27 cellular contexts compared by ENCODE assay signal in the genomic region with DNA sequence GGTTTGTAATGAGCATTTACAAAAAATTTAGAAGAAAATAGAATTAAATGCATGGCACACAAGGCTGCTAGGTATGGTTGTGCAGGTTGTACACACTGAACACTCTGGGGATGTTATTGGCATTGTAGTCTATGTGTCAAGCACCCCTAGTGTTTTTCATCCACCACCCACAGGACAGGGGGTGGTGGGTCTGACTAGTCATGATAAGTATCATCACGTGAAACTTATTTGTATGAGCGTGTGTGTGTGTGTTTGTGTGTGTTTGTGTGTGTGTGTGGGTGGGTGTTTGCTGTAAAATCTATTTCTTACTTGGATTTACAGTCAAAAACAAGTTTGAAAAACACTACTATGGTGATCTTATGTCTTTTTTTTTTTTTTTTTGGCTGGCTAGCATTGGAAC.
DNase-seq lines count a peak whose midpoint lies in the region; ATAC-seq and FAIRE-seq lines count a peak whose summit lies in the region.
"Had no signal": no experiment of that assay in that cellular context is flagged by ENCODE, and none has a peak within 500 bp of the region (broad histone marks: within the 10 kb centered on the region; RNA-seq: fewer than 3 reads in every experiment).

No MANE protein-coding gene starts in this region.

- peak; percentile 16 to 35 for DNase-seq in activated T-cell treated with anti-CD3 and anti-CD28 coated beads, Interleukin-2, amount 50 U/mL, for 72 hours
- no peak for DNase-seq in activated T-cell treated with anti-CD3 and anti-CD28 coated beads, Interleukin-2, amount 50 U/mL, for 1 hour
- DNase-seq in Karpas-422 (peak; percentile 45), amniotic stem cell (lab: John Stamatoyannopoulos, UW) (no peak), GM23248 (no peak), GM19239 (ENCODE audit: insufficient read length, low spot score) (no peak)
- DNase-seq in stimulated activated effector memory CD8-positive, alpha-beta T cell treated with anti-CD3 and anti-CD28 coated beads, Interleukin-12 subunit alpha, Interleukin-12 subunit beta, amount 100 ng/mL, for 72 hours (ENCODE audit: low spot score in 2 of 2) = no peak
- DNase-seq: activated effector memory CD4-positive, alpha-beta T cell treated with anti-CD3 and anti-CD28 coated beads, Interleukin-2, amount 50 U/mL, for 16 hours; EL; gastrocnemius medialis; HCEC 1CT; NCI-H1694; NCI-H2171; NCI-H526; retina; SJCRH30; testis had no signal

- in situ Hi-C loops in GM23248 (cut with MboI) = no loop called here

- H3K9ac ChIP-seq in Karpas-422 (ENCODE audit: low read length) (peak overlapping the region; percentile 70; the same call in 1 of the 2 replicates), GM23248 (no peak overlapping the region)
- H3K9ac ChIP-seq: BLaER1 treated with 17β-estradiol and CSF1 and Interleukin-3, amounts not matched to agents 10 nM and 100 nM had no signal

- ATAC-seq in activated T-cell treated with anti-CD3 and anti-CD28 coated beads, Interleukin-2, amount 50 U/mL, for 72 hours (replicated peaks in 1 of 2) = peak; percentile 76 to 77
- ATAC-seq in activated T-helper 17 cell treated with anti-CD3 and anti-CD28 coated beads, Interleukin-2, amount 50 U/mL, for 72 hours (replicated peaks) = peak; percentile 50
- ATAC-seq in stimulated activated effector memory CD8-positive, alpha-beta T cell treated with anti-CD3 and anti-CD28 coated beads, Interleukin-12 subunit alpha, Interleukin-12 subunit beta, amount 100 ng/mL, for 72 hours = peak; percentile 81
- ATAC-seq: gastrocnemius medialis, left lobe of liver had no signal

- peaks cover 5% of the 10 kb centered on the region for H3K27me3 Mint-ChIP-seq in activated T-cell treated with anti-CD3 and anti-CD28 coated beads, Interleukin-2, amount 50 U/mL, for 72 hours (ENCODE audit: low read depth)
- H3K27me3 Mint-ChIP-seq in activated T-helper 17 cell treated with anti-CD3 and anti-CD28 coated beads, Interleukin-2, amount 50 U/mL, for 72 hours = no peaks in the 10 kb centered on the region

- H3K4me2 ChIP-seq in Karpas-422 (ENCODE audit: low read depth, low read length, poor library complexity, severe bottlenecking) = no peak overlapping the region
- no peak overlapping the region for H3K4me2 ChIP-seq in GM23248 (ENCODE audit: unreplicated experiment)
- H3K4me2 ChIP-seq: hepatocyte had no signal

- H4K20me1 ChIP-seq in Karpas-422 (ENCODE audit: insufficient read depth, low read depth, low read length) = no peaks in the 10 kb centered on the region
- no peaks in the 10 kb centered on the region for H4K20me1 ChIP-seq in GM23248 (ENCODE audit: insufficient read depth)
- H4K20me1 ChIP-seq: BLaER1 treated with 17β-estradiol and CSF1 and Interleukin-3, amounts not matched to agents 10 nM and 100 nM had no signal

- H3K4me1 ChIP-seq in Karpas-422 (ENCODE audit: low read length) = peaks cover 85% of the 10 kb centered on the region
- H3K4me1 ChIP-seq in GM23248 (ENCODE audit: insufficient read depth) = peaks cover 9% of the 10 kb centered on the region
- H3K4me1 ChIP-seq: gastrocnemius medialis, testis, vagina had no signal

- no peaks in the 10 kb centered on the region for H3K36me3 ChIP-seq in Karpas-422 (ENCODE audit: insufficient read depth, low read length)
- H3K36me3 ChIP-seq in GM23248 (ENCODE audit: low read depth) = no peaks in the 10 kb centered on the region
- H3K36me3 ChIP-seq: BLaER1 treated with 17β-estradiol and CSF1 and Interleukin-3, amounts not matched to agents 10 nM and 100 nM; cardiac muscle cell; gastrocnemius medialis; SJCRH30; vagina had no signal

- no peak overlapping the region for H3K4me3 ChIP-seq in Karpas-422 (ENCODE audit: low read length)
- H3K4me3 ChIP-seq in GM23248 = no peak overlapping the region
- H3K4me3 ChIP-seq: BLaER1 treated with 17β-estradiol and CSF1 and Interleukin-3, amounts not matched to agents 10 nM and 100 nM; cardiac muscle cell; gastrocnemius medialis; hepatocyte; SJCRH30; testis; vagina had no signal

- FAIRE-seq in GM19239 (lab: Jason Lieb, UNC) = no peak
- FAIRE-seq: D721Med, endometrium had no signal

- no peaks in the 10 kb centered on the region for H3F3A ChIP-seq in GM23248 (ENCODE audit: insufficient read depth)

- no peaks in the 10 kb centered on the region for H3K79me2 ChIP-seq in Karpas-422 (ENCODE audit: low read length)
- no peaks in the 10 kb centered on the region for H3K79me2 ChIP-seq in GM23248 (ENCODE audit: insufficient read depth)
- H3K79me2 ChIP-seq: hepatocyte had no signal

- H3K9me2 ChIP-seq in Karpas-422 (replicated peaks; ENCODE audit: insufficient read depth, low read length) (no peaks in the 10 kb centered on the region), GM23248 (ENCODE audit: insufficient read depth) (no peaks in the 10 kb centered on the region)

- H3K9me3 ChIP-seq in Karpas-422 (ENCODE audit: low read length) (no peaks in the 10 kb centered on the region), GM23248 (ENCODE audit: low read depth) (no peaks in the 10 kb centered on the region)
- H3K9me3 ChIP-seq: BLaER1 treated with 17β-estradiol and CSF1 and Interleukin-3, amounts not matched to agents 10 nM and 100 nM; gastrocnemius medialis; SJCRH30; testis; vagina had no signal

- H3K27ac ChIP-seq in Karpas-422 (ENCODE audit: low read length) = peak overlapping the region; percentile 98
- no peak overlapping the region for H3K27ac ChIP-seq in GM23248
- H3K27ac ChIP-seq: BLaER1 treated with 17β-estradiol and CSF1 and Interleukin-3, amounts not matched to agents 10 nM and 100 nM; cardiac muscle cell; gastrocnemius medialis; hepatocyte; SJCRH30; testis; vagina; VCaP had no signal

- H3K27ac Mint-ChIP-seq in activated T-cell treated with anti-CD3 and anti-CD28 coated beads, Interleukin-2, amount 50 U/mL, for 72 hours = no peak overlapping the region
- H3K27ac Mint-ChIP-seq in activated T-helper 17 cell treated with anti-CD3 and anti-CD28 coated beads, Interleukin-2, amount 50 U/mL, for 72 hours = no peak overlapping the region
- H3K27ac Mint-ChIP-seq in stimulated activated effector memory CD8-positive, alpha-beta T cell treated with anti-CD3 and anti-CD28 coated beads, Interleukin-12 subunit alpha, Interleukin-12 subunit beta, amount 100 ng/mL, for 72 hours = peak overlapping the region; percentile 49
- H3K27ac Mint-ChIP-seq: nephron had no signal

- no peaks in the 10 kb centered on the region for H3K36me3 Mint-ChIP-seq in activated T-cell treated with anti-CD3 and anti-CD28 coated beads, Interleukin-2, amount 50 U/mL, for 72 hours (ENCODE audit: insufficient read depth in 2 of 2)
- H3K36me3 Mint-ChIP-seq in activated T-helper 17 cell treated with anti-CD3 and anti-CD28 coated beads, Interleukin-2, amount 50 U/mL, for 72 hours (ENCODE audit: low read depth) = no peaks in the 10 kb centered on the region
- no peaks in the 10 kb centered on the region for H3K36me3 Mint-ChIP-seq in stimulated activated effector memory CD8-positive, alpha-beta T cell treated with anti-CD3 and anti-CD28 coated beads, Interleukin-12 subunit alpha, Interleukin-12 subunit beta, amount 100 ng/mL, for 72 hours

- peaks cover 53% of the 10 kb centered on the region for H3K4me1 Mint-ChIP-seq in activated T-cell treated with anti-CD3 and anti-CD28 coated beads, Interleukin-2, amount 50 U/mL, for 72 hours (ENCODE audit: low read depth)
- peaks cover 41% of the 10 kb centered on the region for H3K4me1 Mint-ChIP-seq in activated T-helper 17 cell treated with anti-CD3 and anti-CD28 coated beads, Interleukin-2, amount 50 U/mL, for 72 hours
- peaks cover 72% of the 10 kb centered on the region for H3K4me1 Mint-ChIP-seq in stimulated activated effector memory CD8-positive, alpha-beta T cell treated with anti-CD3 and anti-CD28 coated beads, Interleukin-12 subunit alpha, Interleukin-12 subunit beta, amount 100 ng/mL, for 72 hours

- H3K4me3 Mint-ChIP-seq in activated T-cell treated with anti-CD3 and anti-CD28 coated beads, Interleukin-2, amount 50 U/mL, for 72 hours = peak overlapping the region in 1 of 2 donors; percentile 1
- H3K4me3 Mint-ChIP-seq in activated T-helper 17 cell treated with anti-CD3 and anti-CD28 coated beads, Interleukin-2, amount 50 U/mL, for 72 hours = no peak overlapping the region
- H3K4me3 Mint-ChIP-seq in stimulated activated effector memory CD8-positive, alpha-beta T cell treated with anti-CD3 and anti-CD28 coated beads, Interleukin-12 subunit alpha, Interleukin-12 subunit beta, amount 100 ng/mL, for 72 hours = no peak overlapping the region
- H3K4me3 Mint-ChIP-seq: nephron had no signal

- no peaks in the 10 kb centered on the region for H3K9me3 Mint-ChIP-seq in activated T-cell treated with anti-CD3 and anti-CD28 coated beads, Interleukin-2, amount 50 U/mL, for 72 hours
- H3K9me3 Mint-ChIP-seq in activated T-helper 17 cell treated with anti-CD3 and anti-CD28 coated beads, Interleukin-2, amount 50 U/mL, for 72 hours = peaks cover 4% of the 10 kb centered on the region
- no peaks in the 10 kb centered on the region for H3K9me3 Mint-ChIP-seq in stimulated activated effector memory CD8-positive, alpha-beta T cell treated with anti-CD3 and anti-CD28 coated beads, Interleukin-12 subunit alpha, Interleukin-12 subunit beta, amount 100 ng/mL, for 72 hours
- H3K9me3 Mint-ChIP-seq: nephron had no signal

- H3K27me3 ChIP-seq in Karpas-422 (ENCODE audit: low read length) = no peaks in the 10 kb centered on the region
- no peaks in the 10 kb centered on the region for H3K27me3 ChIP-seq in GM23248 (replicated peaks; ENCODE audit: insufficient read depth)
- H3K27me3 ChIP-seq: BLaER1 treated with 17β-estradiol and CSF1 and Interleukin-3, amounts not matched to agents 10 nM and 100 nM; cardiac muscle cell; gastrocnemius medialis; hepatocyte; testis; vagina had no signal

- WGBS in GM23248 (ENCODE audit: low coverage in 1 of 2, low lambda C conversion rate in 2 of 2, missing lambda C conversion rate in 2 of 2), 2 experiments = 100% methylated on average over 2 of the region's 2 CpGs

- H2AFZ ChIP-seq in Karpas-422 (ENCODE audit: low read length) = peak overlapping the region; percentile 59
- no peak overlapping the region for H2AFZ ChIP-seq in GM23248
- H2AFZ ChIP-seq: hepatocyte had no signal

Comparison
In these comparisons a context has a peak if more than half of its experiments do, and no peak if none do; other contexts are left out.
1. DNase-seq: peak in activated T-cell treated with anti-CD3 and anti-CD28 coated beads, Interleukin-2, amount 50 U/mL, for 72 hours (2 of 2) and Karpas-422 (single experiment); none in activated T-cell treated with anti-CD3 and anti-CD28 coated beads, Interleukin-2, amount 50 U/mL, for 1 hour (single experiment), stimulated activated effector memory CD8-positive, alpha-beta T cell treated with anti-CD3 and anti-CD28 coated beads, Interleukin-12 subunit alpha, Interleukin-12 subunit beta, amount 100 ng/mL, for 72 hours (0 of 2), amniotic stem cell (single experiment), GM23248 (single experiment) and GM19239 (single experiment).
2. Peak in every context shown above with its lines, with median percentiles within 50 percentile points of each other: ATAC-seq.